In the genomic region with DNA sequence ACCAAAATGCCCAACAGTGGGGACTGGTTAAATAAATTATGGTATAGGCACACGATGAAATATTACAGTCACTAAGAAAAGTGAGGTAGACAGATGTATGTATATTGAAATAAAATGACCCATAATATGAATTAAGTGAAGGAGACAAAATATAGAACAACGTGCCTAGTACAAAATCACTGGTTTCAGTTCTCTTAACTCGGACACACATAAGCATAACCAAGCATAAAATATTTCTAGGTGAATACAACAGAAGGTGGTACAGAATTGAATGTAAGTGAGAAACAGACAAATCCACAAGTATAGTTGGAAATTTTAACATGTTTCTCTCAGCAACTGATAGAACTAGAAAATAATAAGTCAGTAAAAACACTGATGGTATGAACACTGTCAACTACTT, we compare ENCODE assay signal across 25 cellular contexts.
"Had no signal": no experiment of that assay in that cellular context is flagged by ENCODE, and none has a peak within 500 bp of the region (broad histone marks: within the 10 kb centered on the region; RNA-seq: fewer than 3 reads in every experiment).

No MANE protein-coding gene starts in this region.

- DNase-seq: cortex of kidney; effector CD8-positive, alpha-beta T cell; effector memory CD8-positive, alpha-beta T cell; endodermal cell; erythroblast; esophagus squamous epithelium; foreskin fibroblast; foreskin melanocyte; gastrocnemius medialis; glutamatergic neuron; head of caudate nucleus; heart right ventricle; hippocampal formation; left cardiac atrium; left lung; left ventricle myocardium superior; lower lobe of right lung; mesenchymal stem cell; mucosa of descending colon; naive B cell; naive thymus-derived CD8-positive, alpha-beta T cell had no signal

- H3K4me3 ChIP-seq: esophagus squamous epithelium, gastrocnemius medialis, heart right ventricle, left lung, lower lobe of right lung, mucosa of descending colon had no signal

- H3K9me3 ChIP-seq: esophagus squamous epithelium, gastrocnemius medialis, heart right ventricle, left lung, lower lobe of right lung, mucosa of descending colon had no signal

- H3K27ac ChIP-seq: epithelial cell of prostate, esophagus squamous epithelium, gastrocnemius medialis, heart right ventricle, left lung, lower lobe of right lung had no signal

- FAIRE-seq: islet of Langerhans, keratinocyte had no signal

- ATAC-seq: effector memory CD8-positive, alpha-beta T cell; esophagus mucosa; gastrocnemius medialis; heart right ventricle; left cardiac atrium; left lung; left ventricle myocardium superior; lower lobe of right lung; mucosa of descending colon; naive thymus-derived CD8-positive, alpha-beta T cell had no signal

- H3K27me3 ChIP-seq: esophagus squamous epithelium, gastrocnemius medialis, heart right ventricle, left lung had no signal
